ENCODE assay signal across 15 cellular contexts in the genomic region with DNA sequence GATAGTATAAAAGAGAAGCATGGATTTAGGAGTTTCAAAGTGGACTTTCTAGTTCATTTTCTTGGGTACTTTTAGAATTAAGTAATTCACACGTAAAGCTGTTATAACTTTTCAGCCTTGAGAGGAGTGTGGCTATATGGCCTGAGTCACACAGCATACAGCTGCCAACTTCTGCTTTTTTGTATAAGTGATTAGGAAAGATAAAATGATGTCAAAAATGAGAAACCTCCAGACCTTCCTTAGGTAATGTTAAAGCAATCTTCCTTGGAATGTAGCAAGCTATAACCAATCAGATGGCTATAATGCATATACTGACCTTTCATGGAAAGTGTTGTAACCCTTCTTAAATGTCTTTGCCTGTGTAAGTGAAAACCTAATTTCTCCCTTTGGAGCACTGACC. TPM values are rescaled to one million over a fixed set of nuclear protein-coding genes. Genes with fewer than 3 reads are reported as not detected.
DNase-seq lines count a peak whose midpoint lies in the region; FAIRE-seq and TF ChIP-seq lines count a peak whose summit lies in the region.
"Had no signal": no experiment of that assay in that cellular context is flagged by ENCODE, and none has a peak within 500 bp of the region (broad histone marks: within the 10 kb centered on the region; RNA-seq: fewer than 3 reads in every experiment).

No MANE protein-coding gene starts in this region.

- H4K91ac ChIP-seq in neuronal stem cell (ENCODE audit: low read depth, low read length, poor library complexity): no peak overlapping the region

- no CpG with 5 or more reads among the region's 1 CpG for WGBS in neuronal stem cell (ENCODE audit: extremely low coverage in 2 of 2, insufficient read length in 2 of 2, insufficient replicate concordance in 1 of 2), 2 donors

- no peak overlapping the region for H2BK15ac ChIP-seq in neuronal stem cell (ENCODE audit: low read length)

- TF ChIP-seq CTCF in Loucy (conservative IDR thresholded peaks at IDR 0.05; ENCODE audit: low read length): no peak

- no peak overlapping the region for H3K23ac ChIP-seq in neuronal stem cell (ENCODE audit: low read depth, low read length, poor library complexity)

- no peaks in the 10 kb centered on the region for H3K9me2 ChIP-seq in Loucy (replicated peaks; ENCODE audit: low read depth, low read length)

- H2BK5ac ChIP-seq in neuronal stem cell (ENCODE audit: low read length): no peak overlapping the region

- no peaks in the 10 kb centered on the region for H3K79me1 ChIP-seq in neuronal stem cell (ENCODE audit: low read depth, low read length)

- H2BK120ac ChIP-seq in neuronal stem cell (ENCODE audit: low read depth, low read length): no peak overlapping the region

- no peak overlapping the region for H3K4me3 ChIP-seq in BLaER1 treated with 17β-estradiol and CSF1 and Interleukin-3, amounts not matched to agents 10 nM and 100 nM
- H3K4me3 ChIP-seq in Loucy (ENCODE audit: low read length, poor library complexity, severe bottlenecking): peak overlapping the region; percentile 34
- H3K4me3 ChIP-seq in neuronal stem cell (ENCODE audit: low read length in 2 of 2): no peak overlapping the region
- H3K4me3 ChIP-seq: ovary, sigmoid colon had no signal

- H2BK12ac ChIP-seq in neuronal stem cell (ENCODE audit: low read length): no peak overlapping the region

- no peak overlapping the region for H2AK5ac ChIP-seq in neuronal stem cell (ENCODE audit: low read depth, low read length)

- H3K18ac ChIP-seq in neuronal stem cell (ENCODE audit: low read length): no peak overlapping the region

- H3F3A ChIP-seq in Loucy (ENCODE audit: low read depth): peaks cover 2% of the 10 kb centered on the region; the same call in 1 of the 2 replicates

- H3K27me3 ChIP-seq in BLaER1 treated with 17β-estradiol and CSF1 and Interleukin-3, amounts not matched to agents 10 nM and 100 nM: no peaks in the 10 kb centered on the region
- H3K27me3 ChIP-seq in Loucy (ENCODE audit: insufficient read depth, low read length, poor library complexity, severe bottlenecking) (no peaks in the 10 kb centered on the region), neuronal stem cell (ENCODE audit: control insufficient read depth in 3 of 3, insufficient read depth in 3 of 3, low read depth in 1 of 3, low read length in 3 of 3) (peaks cover 0 to 6% (median 0%) of the 10 kb centered on the region in 3 experiments)
- H3K27me3 ChIP-seq: ovary, sigmoid colon had no signal

- H3K9me3 ChIP-seq in BLaER1 treated with 17β-estradiol and CSF1 and Interleukin-3, amounts not matched to agents 10 nM and 100 nM (replicated peaks in 1 of 11): peaks cover 16 to 36% (median 26%) of the 10 kb centered on the region in 11 experiments
- H3K9me3 ChIP-seq in Loucy (ENCODE audit: insufficient read depth, low read depth, low read length) (peaks cover 3% of the 10 kb centered on the region; the same call in 1 of the 2 replicates), neuronal stem cell (replicated peaks in 1 of 2; ENCODE audit: control insufficient read depth in 2 of 2, insufficient read depth in 1 of 2, low read depth in 1 of 2, low read length in 2 of 2) (no peaks in the 10 kb centered on the region)
- H3K9me3 ChIP-seq: ovary had no signal

- H4K20me1 ChIP-seq in BLaER1 treated with 17β-estradiol and CSF1 and Interleukin-3, amounts not matched to agents 10 nM and 100 nM: no peaks in the 10 kb centered on the region
- H4K20me1 ChIP-seq in Loucy (ENCODE audit: insufficient read depth, low read length, poor library complexity, severe bottlenecking): no peaks in the 10 kb centered on the region

- no peak overlapping the region for H3K4ac ChIP-seq in neuronal stem cell (ENCODE audit: low read length)

- DNase-seq in SIG-M5 (lab: John Stamatoyannopoulos, UW): peak; percentile 63
- DNase-seq in fibroblast of gingiva (ENCODE audit: low read depth): peak; percentile 50
- DNase-seq in RCC 7860 (ENCODE audit: low spot score): no peak
- no peak for DNase-seq in NCI-H446 (lab: John Stamatoyannopoulos, UW)
- DNase-seq in neuronal stem cell (ENCODE audit: low spot score): no peak
- DNase-seq in activated effector memory CD4-positive, alpha-beta T cell treated with Interleukin-2 at 50 U/mL for 16 hours: no peak
- DNase-seq: activated CD4-positive, alpha-beta memory T cell treated with anti-CD3 and anti-CD28 coated beads, Interleukin-2, amount 10 ng/mL, durations not matched to agents 7 days and 5 days; activated T-cell treated with anti-CD3 and anti-CD28 coated beads, Interleukin-2, amount 50 U/mL, for 48 hours; endodermal cell; NCI-H2171 treated with DMSO at 0.1 percent for 48 hours; ovary; sigmoid colon had no signal

- H3K79me2 ChIP-seq in Loucy (ENCODE audit: insufficient read depth, low read length): no peaks in the 10 kb centered on the region

- peak overlapping the region in 3 of 11 experiments; percentile 24 to 54 (median 34); a peak in 4 of 22 replicates for H3K9ac ChIP-seq in BLaER1 treated with 17β-estradiol and CSF1 and Interleukin-3, amounts not matched to agents 10 nM and 100 nM
- H3K9ac ChIP-seq in Loucy (ENCODE audit: low read depth, low read length, poor library complexity, severe bottlenecking) (peak overlapping the region; percentile 45), neuronal stem cell (ENCODE audit: low read depth, low read length, poor library complexity) (no peak overlapping the region)

- H2AFZ ChIP-seq in Loucy (ENCODE audit: low read length) (no peak overlapping the region), neuronal stem cell (ENCODE audit: low read length) (no peak overlapping the region)

- no peak overlapping the region for H4K8ac ChIP-seq in neuronal stem cell (ENCODE audit: low read depth, low read length)

- H3K4me2 ChIP-seq in BLaER1 treated with 17β-estradiol and CSF1 and Interleukin-3, amounts not matched to agents 10 nM and 100 nM: peak overlapping the region in 6 of 11 experiments; percentile 37 to 62 (median 52); a peak in 9 of 22 replicates
- peak overlapping the region; percentile 82 for H3K4me2 ChIP-seq in Loucy (ENCODE audit: low read depth, low read length, poor library complexity, severe bottlenecking)
- no peak overlapping the region for H3K4me2 ChIP-seq in neuronal stem cell (ENCODE audit: insufficient read depth, low read length, poor library complexity, severe bottlenecking)

- no peak for FAIRE-seq in RCC 7860 (lab: Jason Lieb, UNC)
- FAIRE-seq: frontal cortex had no signal

- no peak overlapping the region for H3K14ac ChIP-seq in neuronal stem cell (ENCODE audit: low read length)

- peaks cover 20 to 53% (median 32%) of the 10 kb centered on the region in 10 experiments for H3K4me1 ChIP-seq in BLaER1 treated with 17β-estradiol and CSF1 and Interleukin-3, amounts not matched to agents 10 nM and 100 nM
- peaks cover 40% of the 10 kb centered on the region for H3K4me1 ChIP-seq in Loucy (ENCODE audit: insufficient read depth, low read length, poor library complexity, severe bottlenecking)
- no peaks in the 10 kb centered on the region for H3K4me1 ChIP-seq in neuronal stem cell (ENCODE audit: control insufficient read depth in 2 of 2, insufficient read depth in 1 of 2, low read depth in 1 of 2, low read length in 2 of 2)
- H3K4me1 ChIP-seq: sigmoid colon had no signal

- no peaks in the 10 kb centered on the region for H3K36me3 ChIP-seq in BLaER1 treated with 17β-estradiol and CSF1 and Interleukin-3, amounts not matched to agents 10 nM and 100 nM
- no peaks in the 10 kb centered on the region for H3K36me3 ChIP-seq in Loucy (ENCODE audit: insufficient read depth, low read length)
- no peaks in the 10 kb centered on the region for H3K36me3 ChIP-seq in neuronal stem cell (replicated peaks in 1 of 2; ENCODE audit: control insufficient read depth in 2 of 2, insufficient read depth in 2 of 2, low read length in 2 of 2)
- H3K36me3 ChIP-seq: ovary, sigmoid colon had no signal

- H3K27ac ChIP-seq in BLaER1 treated with 17β-estradiol and CSF1 and Interleukin-3, amounts not matched to agents 10 nM and 100 nM: peak overlapping the region in 10 of 11 experiments; percentile 6 to 77 (median 56); a peak in 13 of 22 replicates
- H3K27ac ChIP-seq in neuronal stem cell (replicated peaks; ENCODE audit: low read length): no peak overlapping the region
- H3K27ac ChIP-seq: ovary, sigmoid colon had no signal

RNA-seq across cellular contexts. Expression of a gene that starts 39.2 kb away (rescaled TPM):
- polyA plus RNA-seq in neuronal stem cell (2013, experiment 1 of 2): 0.11 TPM
- 0.08 TPM for polyA plus RNA-seq in neuronal stem cell (2013, experiment 2 of 2)
- polyA plus RNA-seq: ovary had no signal

Comparison
In these comparisons a context has a peak if more than half of its experiments do, and no peak if none do; other contexts are left out.
1. DNase-seq: peak in SIG-M5 (single experiment) and fibroblast of gingiva (single experiment); none in RCC 7860 (single experiment), NCI-H446 (0 of 2), neuronal stem cell (single experiment) and activated effector memory CD4-positive, alpha-beta T cell treated with Interleukin-2 at 50 U/mL for 16 hours (single experiment).